8 cellular contexts compared by ENCODE assay signal in the genomic region with DNA sequence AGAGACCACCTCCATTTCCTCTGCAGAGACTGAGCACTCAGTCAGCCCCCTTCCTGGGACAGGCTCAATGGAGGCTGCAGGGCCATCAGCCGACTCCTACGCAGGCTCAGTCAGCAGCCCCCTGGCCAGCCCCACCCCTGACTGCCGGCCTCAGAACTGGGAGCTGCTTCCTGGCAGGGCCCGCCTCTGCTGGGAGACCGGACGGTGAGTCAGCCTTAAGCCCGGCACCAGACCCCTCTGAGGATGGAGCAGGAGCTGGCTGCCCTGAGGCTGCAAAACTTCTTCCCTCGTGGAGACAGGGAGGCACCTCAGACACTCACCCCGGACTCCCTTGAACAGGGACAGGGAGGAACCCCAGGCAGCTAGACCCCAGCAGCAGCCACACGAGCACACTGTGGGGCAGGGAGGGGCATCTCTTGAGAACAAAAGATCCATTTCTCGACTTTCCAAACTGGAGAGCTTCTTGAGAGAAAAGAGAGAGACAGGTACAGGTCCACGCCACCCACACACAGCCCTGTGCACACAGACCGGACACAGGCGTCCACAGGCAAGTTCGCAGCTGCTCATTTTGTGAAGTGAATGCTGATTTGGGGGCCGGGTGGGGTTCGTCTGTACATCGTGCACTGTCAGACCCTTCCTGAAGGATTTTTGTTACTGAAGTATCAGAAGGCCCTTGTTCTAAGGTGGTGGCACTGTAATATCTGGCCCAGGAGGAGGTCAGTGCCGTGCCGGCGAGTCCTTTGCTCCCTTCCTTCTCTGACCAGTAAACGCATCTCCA. TPM values are rescaled to one million over a fixed set of nuclear protein-coding genes. Genes with fewer than 3 reads are reported as not detected.
DNase-seq lines count a peak whose midpoint lies in the region; ATAC-seq, FAIRE-seq and TF ChIP-seq lines count a peak whose summit lies in the region.

No MANE protein-coding gene starts in this region.

- H3F3A ChIP-seq in neural progenitor cell (ENCODE audit: low read depth), result peaks cover 67% of the 10 kb centered on the region

- H3K27me3 Mint-ChIP-seq in activated CD4-positive, alpha-beta memory T cell treated with anti-CD3 and anti-CD28 coated beads, Interleukin-2, amount 10 ng/mL, durations not matched to agents 7 days and 5 days, result peaks cover 41% of the 10 kb centered on the region
- H3K27me3 Mint-ChIP-seq in neural progenitor cell (ENCODE audit: insufficient read depth, low read depth), result peaks cover 10% of the 10 kb centered on the region

- H3K4me3 ChIP-seq in IMR-90 (ENCODE audit: insufficient read depth, low read depth, low read length) (peak overlapping the region; percentile 83), foreskin fibroblast (ENCODE audit: low read depth in 1 of 2, low read length in 2 of 2) (peak overlapping the region; percentile 58 to 85), neural progenitor cell (peak overlapping the region; percentile 68)

- peak; percentile 75 for DNase-seq in COLO668 (lab: John Stamatoyannopoulos, UW; ENCODE audit: unreplicated experiment)
- DNase-seq in IMR-90, result peak; percentile 94
- peak; percentile 54 for DNase-seq in activated CD4-positive, alpha-beta memory T cell treated with anti-CD3 and anti-CD28 coated beads, Interleukin-2, amount 10 ng/mL, durations not matched to agents 7 days and 5 days
- DNase-seq in foreskin fibroblast, result peak; percentile 96 to 98
- peak; percentile 62 for DNase-seq in neural progenitor cell (ENCODE audit: low spot score)
- no peak for DNase-seq in NCI-H774 (lab: John Stamatoyannopoulos, UW)
- no peak for DNase-seq in GM19239 (ENCODE audit: insufficient read length, low spot score)

- TF ChIP-seq RAD21 in IMR-90 (IDR thresholded peaks at IDR 0.05; ENCODE audit: low read length), result no peak

- peak overlapping the region; percentile 70 for H3K27ac Mint-ChIP-seq in activated CD4-positive, alpha-beta memory T cell treated with anti-CD3 and anti-CD28 coated beads, Interleukin-2, amount 10 ng/mL, durations not matched to agents 7 days and 5 days
- H3K27ac Mint-ChIP-seq in neural progenitor cell, result peak overlapping the region; percentile 53

- dilution Hi-C loops in IMR-90 (cut with HindIII; ENCODE audit: low sequenced_read_pairs, unreplicated experiment), result no loop called here

- POLR2A ChIA-PET in IMR-90 (lab: Charles Lee; ENCODE audit: unreplicated experiment), result interaction anchor here (0.5 kb wide), 1 partner anchor 13 kb away, joined by 5 read pairs; no protein-coding TSS in a partner anchor
- POLR2A ChIA-PET in activated CD4-positive, alpha-beta memory T cell treated with anti-CD3 and anti-CD28 coated beads, Interleukin-2, amount 10 ng/mL, durations not matched to agents 7 days and 5 days (lab: Charles Lee), result interaction anchor here (1.0 to 2.2 kb wide), 10 partner anchors 11 to 198 kb away, joined by 3 to 8 read pairs (median 4); a partner anchor contains a TSS

- BruUV-seq in IMR-90 (replicated peaks; lab: Mats Ljungman, UMichigan), result no TSS peak

- H3K27ac ChIP-seq in IMR-90 (ENCODE audit: insufficient read depth, low read length), result peak overlapping the region; percentile 98
- no peak overlapping the region for H3K27ac ChIP-seq in neural progenitor cell

- H4K20me1 ChIP-seq in IMR-90 (ENCODE audit: insufficient read depth, low read length) (peaks cover 32% of the 10 kb centered on the region), neural progenitor cell (ENCODE audit: low read depth) (peaks cover 31% of the 10 kb centered on the region)

- H2BK120ac ChIP-seq in IMR-90 (ENCODE audit: low read depth, low read length), result peak overlapping the region; percentile 98

- no peak for FAIRE-seq in GM19239 (lab: Jason Lieb, UNC)

- peak overlapping the region; percentile 99 for H3K14ac ChIP-seq in IMR-90 (replicated peaks; ENCODE audit: low read depth, low read length)

- H2AFZ ChIP-seq in IMR-90 (replicated peaks; ENCODE audit: low read length, poor library complexity) (peak overlapping the region; percentile 93), neural progenitor cell (replicated peaks) (no peak overlapping the region)

- no peaks in the 10 kb centered on the region for H3K9me3 ChIP-seq in IMR-90 (ENCODE audit: control insufficient read depth, insufficient read depth, low read length)
- no peaks in the 10 kb centered on the region for H3K9me3 ChIP-seq in neural progenitor cell (ENCODE audit: low read depth)

- peak; percentile 89 for TF ChIP-seq POLR2A in IMR-90 (IDR thresholded peaks at IDR 0.05; ENCODE audit: low read depth, low read length)

- H2AK5ac ChIP-seq in IMR-90 (ENCODE audit: low read depth, low read length), result peak overlapping the region; percentile 100

- H3K4me1 Mint-ChIP-seq in activated CD4-positive, alpha-beta memory T cell treated with anti-CD3 and anti-CD28 coated beads, Interleukin-2, amount 10 ng/mL, durations not matched to agents 7 days and 5 days, result peaks cover 60% of the 10 kb centered on the region
- peaks cover 26% of the 10 kb centered on the region for H3K4me1 Mint-ChIP-seq in neural progenitor cell

- peaks cover 4% of the 10 kb centered on the region for H3K79me2 ChIP-seq in neural progenitor cell (ENCODE audit: low read depth)

- H3K23ac ChIP-seq in IMR-90 (ENCODE audit: low read depth, low read length), result peak overlapping the region; percentile 98

- peak overlapping the region; percentile 99 for H3K56ac ChIP-seq in IMR-90 (ENCODE audit: extremely low read depth, insufficient read depth, low read length)

- peaks cover 0 to 69% of the 10 kb centered on the region in 2 experiments; a peak in 3 of 4 replicates for H3K79me1 ChIP-seq in IMR-90 (ENCODE audit: low read depth in 1 of 2, low read length in 2 of 2)

- peak overlapping the region; percentile 93 for H3K4me2 ChIP-seq in IMR-90 (ENCODE audit: low read depth, low read length)
- H3K4me2 ChIP-seq in neural progenitor cell, result peak overlapping the region; percentile 92

- H4K8ac ChIP-seq in IMR-90 (ENCODE audit: low read depth in 2 of 2, low read length in 2 of 2), result peak overlapping the region; percentile 96 to 99

- peaks cover 20% of the 10 kb centered on the region for H3K9me1 ChIP-seq in IMR-90 (ENCODE audit: insufficient read depth, low read length)

- H3K9ac ChIP-seq in IMR-90 (ENCODE audit: low read depth, low read length), result peak overlapping the region; percentile 98
- H3K9ac ChIP-seq in neural progenitor cell, result no peak overlapping the region

- peak overlapping the region; percentile 92; the same call in 2 of the 3 replicates for H2BK15ac ChIP-seq in IMR-90 (ENCODE audit: low read depth, low read length)

- no peaks in the 10 kb centered on the region for H3K9me3 Mint-ChIP-seq in activated CD4-positive, alpha-beta memory T cell treated with anti-CD3 and anti-CD28 coated beads, Interleukin-2, amount 10 ng/mL, durations not matched to agents 7 days and 5 days
- no peaks in the 10 kb centered on the region for H3K9me3 Mint-ChIP-seq in neural progenitor cell

- H3K4me1 ChIP-seq in IMR-90 (ENCODE audit: control insufficient read depth, insufficient read depth, low read length) (peaks cover 27% of the 10 kb centered on the region), neural progenitor cell (peaks cover 47% of the 10 kb centered on the region)

- no peaks in the 10 kb centered on the region for H3K36me3 Mint-ChIP-seq in activated CD4-positive, alpha-beta memory T cell treated with anti-CD3 and anti-CD28 coated beads, Interleukin-2, amount 10 ng/mL, durations not matched to agents 7 days and 5 days (ENCODE audit: low read depth)
- peaks cover 4% of the 10 kb centered on the region for H3K36me3 Mint-ChIP-seq in neural progenitor cell

- H3K36me3 ChIP-seq in IMR-90 (ENCODE audit: control insufficient read depth, insufficient read depth, low read length), result no peaks in the 10 kb centered on the region
- no peaks in the 10 kb centered on the region for H3K36me3 ChIP-seq in neural progenitor cell

- intact Hi-C loops in IMR-90 (cut with micrococcal nuclease), result loop anchor here (10.0 kb wide), 1 partner anchor 103 kb away; no protein-coding TSS in a partner anchor

- in situ Hi-C loops in IMR-90 (cut with MboI; ENCODE audit: low sequenced_read_pairs), result no loop called here

- CTCF ChIA-PET in IMR-90 (lab: Yijun Ruan, JAX), result interaction anchor here (0.8 to 1.2 kb wide), 3 partner anchors 12 to 26 kb away, joined by 3 to 4 read pairs (median 3); no protein-coding TSS in a partner anchor
- CTCF ChIA-PET in activated CD4-positive, alpha-beta memory T cell treated with anti-CD3 and anti-CD28 coated beads, Interleukin-2, amount 10 ng/mL, durations not matched to agents 7 days and 5 days (lab: Charles Lee), result interaction anchor here (2.2 kb wide), 1 partner anchor 11 kb away, joined by 11 read pairs; no protein-coding TSS in a partner anchor

- peak overlapping the region; percentile 75 for H3K4me3 Mint-ChIP-seq in activated CD4-positive, alpha-beta memory T cell treated with anti-CD3 and anti-CD28 coated beads, Interleukin-2, amount 10 ng/mL, durations not matched to agents 7 days and 5 days
- peak overlapping the region; percentile 93 for H3K4me3 Mint-ChIP-seq in neural progenitor cell

- peak overlapping the region; percentile 100 for H4K91ac ChIP-seq in IMR-90 (ENCODE audit: insufficient read depth, low read depth, low read length)

- peak overlapping the region; percentile 100 for H3K4ac ChIP-seq in IMR-90 (ENCODE audit: low read depth, low read length)

- ATAC-seq in IMR-90 (ENCODE audit: low read depth) (peak; percentile 38), GM21786 (IDR thresholded peaks at IDR 0.05; ENCODE audit: unreplicated experiment) (no peak)

- H2AK9ac ChIP-seq in IMR-90 (replicated peaks; ENCODE audit: low read depth, low read length, poor library complexity), result peak overlapping the region; percentile 100

- peak overlapping the region; percentile 99 for H2BK5ac ChIP-seq in IMR-90 (ENCODE audit: low read depth, low read length, poor library complexity, severe bottlenecking)

- H3K18ac ChIP-seq in IMR-90 (ENCODE audit: low read depth, low read length), result peak overlapping the region; percentile 96

- H3K27me3 ChIP-seq in IMR-90 (ENCODE audit: control insufficient read depth, insufficient read depth, low read length) (no peaks in the 10 kb centered on the region), neural progenitor cell (peaks cover 30% of the 10 kb centered on the region)

- H4K5ac ChIP-seq in IMR-90 (ENCODE audit: low read depth, low read length), result peak overlapping the region; percentile 94

- peak overlapping the region; percentile 89 for H2BK20ac ChIP-seq in IMR-90 (ENCODE audit: low read depth, low read length)

- 0% methylated on average over 8 of the region's 22 CpGs; no CpG with 5 or more reads in 1 of the 2 experiments for WGBS in IMR-90 (ENCODE audit: extremely low coverage in 2 of 2, insufficient read length in 1 of 2), 2 experiments

- no peak for TF ChIP-seq CTCF in IMR-90 (conservative IDR thresholded peaks at IDR 0.05; ENCODE audit: low read depth, low read length)
- TF ChIP-seq CTCF in foreskin fibroblast (IDR thresholded peaks at IDR 0.05; ENCODE audit: low read depth, low read length), result no peak
- no peak for TF ChIP-seq CTCF in neural progenitor cell (IDR thresholded peaks at IDR 0.05)

RNA-seq across cellular contexts. Expression of a gene that starts 1.3 kb away (rescaled TPM):
- total RNA-seq in IMR-90 (2012; rRNA removed) (311 and 337 TPM in 2 replicates), neural progenitor cell (ENCODE audit: low replicate concordance) (41.4 and 107 TPM in 2 replicates)
- polyA plus RNA-seq in IMR-90 (2012; rRNA removed), result 410 and 428 TPM in 2 replicates
- 269 and 452 TPM in 2 replicates for polyA plus RNA-seq in IMR-90 (2012; cell fraction: cytosol; rRNA removed)
- polyA plus RNA-seq in IMR-90 (2012; cell fraction: nucleus; rRNA removed; ENCODE audit: low replicate concordance), result 172 and 406 TPM in 2 replicates
- total RNA-seq in activated CD4-positive, alpha-beta memory T cell treated with anti-CD3 and anti-CD28 coated beads, Interleukin-2, amount 10 ng/mL, durations not matched to agents 7 days and 5 days, result 1 to 10 TPM; 3.6 to 4.0 TPM

RNA-seq across cellular contexts. Expression of a gene that starts 3.2 kb away (rescaled TPM):
- 3.8 and 4.4 TPM in 2 replicates for total RNA-seq in IMR-90 (2012; rRNA removed)
- polyA plus RNA-seq in IMR-90 (2012; rRNA removed), result 9.5 TPM in 2 replicates
- polyA plus RNA-seq in IMR-90 (2012; cell fraction: cytosol; rRNA removed), result 3.3 and 6.2 TPM in 2 replicates
- 49.5 and 79.2 TPM in 2 replicates for polyA plus RNA-seq in IMR-90 (2012; cell fraction: nucleus; rRNA removed; ENCODE audit: low replicate concordance)
- total RNA-seq in activated CD4-positive, alpha-beta memory T cell treated with anti-CD3 and anti-CD28 coated beads, Interleukin-2, amount 10 ng/mL, durations not matched to agents 7 days and 5 days, result 1 to 10 TPM; 3.6 to 4.1 TPM
- total RNA-seq in neural progenitor cell (ENCODE audit: low replicate concordance), result 1.7 and 5.5 TPM in 2 replicates

RNA-seq across cellular contexts. Expression of a gene that starts 26.7 kb away (rescaled TPM):
- total RNA-seq in IMR-90 (2012; rRNA removed), result 129 and 134 TPM in 2 replicates
- 141 and 160 TPM in 2 replicates for polyA plus RNA-seq in IMR-90 (2012; rRNA removed)
- polyA plus RNA-seq in IMR-90 (2012; cell fraction: cytosol; rRNA removed), result 177 and 213 TPM in 2 replicates
- 286 and 445 TPM in 2 replicates for polyA plus RNA-seq in IMR-90 (2012; cell fraction: nucleus; rRNA removed; ENCODE audit: low replicate concordance)
- total RNA-seq in activated CD4-positive, alpha-beta memory T cell treated with anti-CD3 and anti-CD28 coated beads, Interleukin-2, amount 10 ng/mL, durations not matched to agents 7 days and 5 days, result 10 to 100 TPM; 33.1 to 33.6 TPM
- total RNA-seq in neural progenitor cell (ENCODE audit: low replicate concordance), result 55.1 and 101 TPM in 2 replicates

RNA-seq across cellular contexts. Expression of a gene that starts 48.5 kb away (rescaled TPM):
- total RNA-seq in IMR-90 (2012; rRNA removed), result 119 and 127 TPM in 2 replicates
- polyA plus RNA-seq in IMR-90 (2012; rRNA removed), result 184 and 199 TPM in 2 replicates
- 143 and 185 TPM in 2 replicates for polyA plus RNA-seq in IMR-90 (2012; cell fraction: cytosol; rRNA removed)
- polyA plus RNA-seq in IMR-90 (2012; cell fraction: nucleus; rRNA removed; ENCODE audit: low replicate concordance), result 445 and 688 TPM in 2 replicates
- total RNA-seq in activated CD4-positive, alpha-beta memory T cell treated with anti-CD3 and anti-CD28 coated beads, Interleukin-2, amount 10 ng/mL, durations not matched to agents 7 days and 5 days, result 100 to 1,000 TPM; 167 to 192 TPM
- total RNA-seq in neural progenitor cell (ENCODE audit: low replicate concordance), result 95.6 and 127 TPM in 2 replicates

Comparison
In these comparisons a context has a peak if more than half of its experiments do, and no peak if none do; other contexts are left out.
1. DNase-seq: peak in COLO668 (single experiment), IMR-90 (single experiment), activated CD4-positive, alpha-beta memory T cell treated with anti-CD3 and anti-CD28 coated beads, Interleukin-2, amount 10 ng/mL, durations not matched to agents 7 days and 5 days (single experiment), foreskin fibroblast (2 of 2) and neural progenitor cell (single experiment); none in NCI-H774 (single experiment) and GM19239 (single experiment).
2. Peak in every context shown above with its lines, with median percentiles within 50 percentile points of each other: H3K4me3 ChIP-seq.